In the genomic region with DNA sequence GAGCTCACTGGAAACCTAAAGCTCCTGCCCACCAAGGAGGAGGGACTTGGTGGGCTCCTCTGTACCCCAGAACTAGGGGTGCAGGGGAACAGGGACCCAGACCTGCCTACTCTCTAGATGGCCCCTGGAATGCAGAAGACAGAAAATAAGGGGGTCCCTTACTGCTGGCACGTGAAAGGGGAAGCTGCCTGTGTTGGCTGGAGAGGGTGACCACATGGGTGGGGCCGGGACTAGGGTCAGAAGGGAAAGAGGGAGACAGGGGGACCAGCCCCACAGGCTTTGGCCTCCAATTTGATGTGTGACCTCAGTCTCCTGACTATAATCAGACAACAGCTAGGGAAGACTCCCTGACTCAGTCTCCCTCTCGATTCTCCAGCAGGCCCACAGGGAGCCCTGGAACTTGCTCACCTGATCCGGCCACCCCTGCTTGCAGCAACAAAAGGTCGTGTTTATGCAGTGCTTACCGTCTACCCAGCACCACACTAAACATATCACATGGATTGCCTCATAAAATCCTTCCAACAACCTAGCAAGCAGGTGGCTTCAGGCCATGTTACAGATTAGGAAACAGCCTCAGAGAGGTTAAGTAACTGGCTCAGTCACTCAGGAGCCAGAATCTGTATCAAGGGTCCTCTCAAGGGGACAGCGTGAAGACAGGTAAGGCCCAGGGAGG, we compare ENCODE assay signal across 1 cellular context.
A peak's percentile ranks its signal among the peaks of the same experiment; 100 is the strongest.
TF ChIP-seq lines count a peak whose summit lies in the region.

No MANE protein-coding gene starts in this region.

TF ChIP-seq in IMR-90, 13 proteins besides CTCF, POLR2A, EP300 and RAD21:
- TF ChIP-seq MXI1 (IDR thresholded peaks at IDR 0.05; ENCODE audit: borderline replicate concordance, low read depth, low read length): no peak
- peak; percentile 27; the same call in 1 of the 2 replicates for TF ChIP-seq CEBPB (IDR thresholded peaks at IDR 0.05; ENCODE audit: low read depth, low read length)
